18 cellular contexts compared by ENCODE assay signal in the genomic region with DNA sequence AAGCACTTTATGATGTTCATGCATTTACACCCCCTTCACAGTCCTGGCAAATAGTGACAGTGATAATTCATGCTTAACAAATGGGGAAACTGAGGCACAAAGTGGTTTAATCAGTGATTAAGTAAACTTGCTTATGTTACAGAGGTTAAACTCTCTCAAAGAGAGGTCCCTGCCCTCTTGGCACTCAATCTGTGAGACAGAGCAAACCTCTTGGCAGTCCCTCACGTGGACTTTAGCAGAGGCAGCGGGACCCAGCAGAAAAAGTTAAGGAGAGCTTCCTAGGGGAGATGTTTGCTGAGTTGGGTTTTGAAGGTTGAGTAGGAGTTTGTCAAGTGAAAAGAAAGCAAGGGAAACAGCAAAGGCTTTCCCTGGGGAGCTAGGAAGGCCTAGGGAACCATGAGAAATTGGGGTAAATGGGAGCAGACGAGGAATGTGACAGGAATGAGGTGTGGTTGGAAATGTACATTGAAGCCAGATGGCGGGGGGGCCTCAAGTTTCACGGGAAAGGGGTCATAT. TPM values are rescaled to one million over a fixed set of nuclear protein-coding genes. Genes with fewer than 3 reads are reported as not detected.
A peak's percentile ranks its signal among the peaks of the same experiment; 100 is the strongest.
DNase-seq lines count a peak whose midpoint lies in the region; ATAC-seq and TF ChIP-seq lines count a peak whose summit lies in the region.
"Had no signal": no experiment of that assay in that cellular context is flagged by ENCODE, and none has a peak within 500 bp of the region (broad histone marks: within the 10 kb centered on the region; RNA-seq: fewer than 3 reads in every experiment).

No MANE protein-coding gene starts in this region.

- H3K27me3 ChIP-seq in right lobe of liver (no peaks in the 10 kb centered on the region), ovary (no peaks in the 10 kb centered on the region), body of pancreas (no peaks in the 10 kb centered on the region)
- H3K27me3 ChIP-seq: MG63 had no signal

- TF ChIP-seq POLR2A in right lobe of liver (IDR thresholded peaks at IDR 0.05) (no peak), ovary (IDR thresholded peaks at IDR 0.05) (no peak), body of pancreas (IDR thresholded peaks at IDR 0.05) (no peak)

- H3K4me3 ChIP-seq in HEK293 (ENCODE audit: low read depth, low read length), result no peak overlapping the region
- no peak overlapping the region for H3K4me3 ChIP-seq in right lobe of liver
- H3K4me3 ChIP-seq in ovary, result no peak overlapping the region
- no peak overlapping the region for H3K4me3 ChIP-seq in body of pancreas
- H3K4me3 ChIP-seq: MG63 had no signal

- H3K27me3 Mint-ChIP-seq in activated T-cell treated with anti-CD3 and anti-CD28 coated beads, Interleukin-2, amount 50 U/mL, for 72 hours (ENCODE audit: low read depth), result no peaks in the 10 kb centered on the region

- H3K9me3 ChIP-seq in HEK293 (ENCODE audit: control insufficient read depth, insufficient read depth, low read depth, low read length), result no peaks in the 10 kb centered on the region
- no peaks in the 10 kb centered on the region for H3K9me3 ChIP-seq in right lobe of liver
- no peaks in the 10 kb centered on the region for H3K9me3 ChIP-seq in ovary
- H3K9me3 ChIP-seq in body of pancreas, result no peaks in the 10 kb centered on the region
- H3K9me3 ChIP-seq: MG63 had no signal

- H3K9me3 Mint-ChIP-seq in activated T-cell treated with anti-CD3 and anti-CD28 coated beads, Interleukin-2, amount 50 U/mL, for 72 hours, result peaks cover 0 to 1% of the 10 kb centered on the region in 2 donors

- DNase-seq in activated T-cell treated with anti-CD3 and anti-CD28 coated beads, Interleukin-2, amount 50 U/mL, for 72 hours, result no peak
- DNase-seq in activated T-cell treated with anti-CD3 and anti-CD28 coated beads for 4 hours (no peak), RPMI7951 (ENCODE audit: low read depth) (peak; percentile 30), right lobe of liver (peak in 1 of 3 donors; percentile 75), ovary (no peak), body of pancreas (no peak)
- DNase-seq: DMS 273 treated with DMSO at 0.1 percent for 48 hours, H7, NCI-H1105, NCI-H187, NCI-H446 treated with DMSO at 0.1 percent for 48 hours, NCI-H82 had no signal

- peak overlapping the region; percentile 11 to 53 for H3K4me3 Mint-ChIP-seq in activated T-cell treated with anti-CD3 and anti-CD28 coated beads, Interleukin-2, amount 50 U/mL, for 72 hours

- intact Hi-C loops in right lobe of liver (cut with DNase I) (no loop called here), ovary (cut with DNase I) (no loop called here), body of pancreas (cut with DNase I) (no loop called here)

- CTCF ChIA-PET in HEK293 (lab: Yijun Ruan, JAX), result interaction anchor here (0.7 to 1.3 kb wide), 2 partner anchors 8 to 10 kb away, joined by 3 to 6 read pairs; a partner anchor contains a TSS

- H3K36me3 Mint-ChIP-seq in activated T-cell treated with anti-CD3 and anti-CD28 coated beads, Interleukin-2, amount 50 U/mL, for 72 hours (ENCODE audit: insufficient read depth in 2 of 2), result peaks cover 1 to 9% of the 10 kb centered on the region in 2 donors

- 33% methylated on average over 2 of the region's 5 CpGs for WGBS in right lobe of liver (ENCODE audit: insufficient coverage, low coverage, low lambda C conversion rate, missing lambda C conversion rate)
- WGBS in ovary, 3 donors, result 79 to 81% (median 81%) methylated on average over 5 of the region's 5 CpGs
- WGBS in body of pancreas, 2 donors, result 80 to 83% methylated on average over 5 of the region's 5 CpGs

- H3K27ac Mint-ChIP-seq in activated T-cell treated with anti-CD3 and anti-CD28 coated beads, Interleukin-2, amount 50 U/mL, for 72 hours, result peak overlapping the region; percentile 93

- POLR2A ChIA-PET in HEK293 (lab: Yijun Ruan, JAX), result no interaction called here

- H3K36me3 ChIP-seq in HEK293 (ENCODE audit: control insufficient read depth in 2 of 2, insufficient read depth in 1 of 2, low read length in 2 of 2), result no peaks in the 10 kb centered on the region
- H3K36me3 ChIP-seq in right lobe of liver, result no peaks in the 10 kb centered on the region
- H3K36me3 ChIP-seq in ovary, result no peaks in the 10 kb centered on the region
- H3K36me3 ChIP-seq in body of pancreas (replicated peaks in 1 of 2; ENCODE audit: insufficient read depth in 1 of 2, low read depth in 2 of 2), result no peaks in the 10 kb centered on the region
- H3K36me3 ChIP-seq: MG63 had no signal

- H3K4me1 ChIP-seq in HEK293 (ENCODE audit: control insufficient read depth, insufficient read depth, low read length) (no peaks in the 10 kb centered on the region), right lobe of liver (peaks cover 0 to 13% (median 4%) of the 10 kb centered on the region in 4 donors), ovary (ENCODE audit: insufficient read depth) (no peaks in the 10 kb centered on the region), body of pancreas (peaks cover 3% of the 10 kb centered on the region)

- H3K4me1 Mint-ChIP-seq in activated T-cell treated with anti-CD3 and anti-CD28 coated beads, Interleukin-2, amount 50 U/mL, for 72 hours (ENCODE audit: low read depth), result peaks cover 48% of the 10 kb centered on the region

- no peak for TF ChIP-seq EP300 in ovary (IDR thresholded peaks at IDR 0.05)

- ATAC-seq in activated T-cell treated with anti-CD3 and anti-CD28 coated beads, Interleukin-2, amount 50 U/mL, for 72 hours (replicated peaks in 1 of 2), result no peak
- peak; percentile 74 to 88 (median 84) for ATAC-seq in right lobe of liver
- ATAC-seq in body of pancreas, result no peak
- ATAC-seq: Right ventricle myocardium inferior had no signal

- H3K27ac ChIP-seq in HEK293 (ENCODE audit: extremely low read depth, low read depth, low read length), result no peak overlapping the region
- no peak overlapping the region for H3K27ac ChIP-seq in right lobe of liver
- no peak overlapping the region for H3K27ac ChIP-seq in ovary
- no peak overlapping the region for H3K27ac ChIP-seq in body of pancreas
- H3K27ac ChIP-seq: KMS-11 had no signal

- TF ChIP-seq CTCF in HEK293 (tag by site-specific recombination; IDR thresholded peaks at IDR 0.05), result no peak
- TF ChIP-seq CTCF in right lobe of liver (IDR thresholded peaks at IDR 0.05), result no peak
- no peak for TF ChIP-seq CTCF in ovary (IDR thresholded peaks at IDR 0.05)
- no peak for TF ChIP-seq CTCF in body of pancreas (IDR thresholded peaks at IDR 0.05)

TF ChIP-seq in HEK293, 187 proteins besides CTCF, POLR2A, EP300 and RAD21:
- peak; percentile 93 for TF ChIP-seq ZFP3 (tag by site-specific recombination; IDR thresholded peaks at IDR 0.05; ENCODE audit: low read depth)
- TF ChIP-seq, protein P1, sequence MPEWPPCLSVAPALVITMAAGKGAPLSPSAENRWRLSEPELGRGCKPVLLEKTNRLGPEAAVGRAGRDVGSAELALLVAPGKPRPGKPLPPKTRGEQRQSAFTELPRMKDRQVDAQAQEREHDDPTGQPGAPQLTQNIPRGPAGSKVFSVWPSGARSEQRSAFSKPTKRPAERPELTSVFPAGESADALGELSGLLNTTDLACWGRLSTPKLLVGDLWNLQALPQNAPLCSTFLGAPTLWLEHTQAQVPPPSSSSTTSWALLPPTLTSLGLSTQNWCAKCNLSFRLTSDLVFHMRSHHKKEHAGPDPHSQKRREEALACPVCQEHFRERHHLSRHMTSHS (tag by site-specific recombination; IDR thresholded peaks at IDR 0.05), result no peak

RNA-seq across cellular contexts. Expression of a gene that starts 10.7 kb away (rescaled TPM):
- total RNA-seq in activated T-cell treated with anti-CD3 and anti-CD28 coated beads, Interleukin-2, amount 50 U/mL, for 72 hours, result 100 to 1,000 TPM in 1 of 2 donors, 10 to 100 TPM in 1; 93.7 to 126 TPM
- total RNA-seq in RPMI7951 (2014; rRNA removed; shearing (Covaris generic)), result 17.1 and 21.2 TPM in 2 replicates
- 10 to 100 TPM in 3 of 6 experiments, 1 to 10 TPM in 2, under 1 TPM in 1; 0.88 to 26.6 (median 10.9) TPM for total RNA-seq in right lobe of liver
- total RNA-seq in ovary, result 10 to 100 TPM in 2 of 7 donors, 1 to 10 TPM in 5; 6.3 to 42.7 (median 9.4) TPM
- 1 to 10 TPM; 1.1 to 5.5 TPM for polyA plus RNA-seq in ovary
- total RNA-seq in body of pancreas, result 1 to 10 TPM; 1.0 to 7.9 TPM

RNA-seq across cellular contexts. Expression of a gene that starts 23.8 kb away (rescaled TPM):
- total RNA-seq in activated T-cell treated with anti-CD3 and anti-CD28 coated beads, Interleukin-2, amount 50 U/mL, for 72 hours, result not detected
- not detected in 2 replicates for total RNA-seq in RPMI7951 (2014; rRNA removed; shearing (Covaris generic))
- total RNA-seq in right lobe of liver, result not detected
- not detected for total RNA-seq in ovary
- not detected for polyA plus RNA-seq in ovary
- not detected for total RNA-seq in body of pancreas
- total RNA-seq: H7, Right ventricle myocardium inferior had no signal
- polyA plus RNA-seq: AG04450, BJ had no signal

RNA-seq across cellular contexts. Expression of a gene that starts 28.1 kb away (rescaled TPM):
- not detected for total RNA-seq in activated T-cell treated with anti-CD3 and anti-CD28 coated beads, Interleukin-2, amount 50 U/mL, for 72 hours
- total RNA-seq in RPMI7951 (2014; rRNA removed; shearing (Covaris generic)), result not detected in 2 replicates
- total RNA-seq in right lobe of liver (not detected), ovary (not detected), body of pancreas (not detected)
- polyA plus RNA-seq in ovary, result not detected
- total RNA-seq: H7, Right ventricle myocardium inferior had no signal
- polyA plus RNA-seq: AG04450, BJ had no signal

RNA-seq across cellular contexts. Expression of a gene that starts 31.0 kb away (rescaled TPM):
- not detected for total RNA-seq in activated T-cell treated with anti-CD3 and anti-CD28 coated beads, Interleukin-2, amount 50 U/mL, for 72 hours
- not detected in 2 replicates for total RNA-seq in RPMI7951 (2014; rRNA removed; shearing (Covaris generic))
- total RNA-seq in right lobe of liver (not detected), ovary (not detected), body of pancreas (not detected)
- not detected for polyA plus RNA-seq in ovary
- total RNA-seq: H7, Right ventricle myocardium inferior had no signal
- polyA plus RNA-seq: AG04450, BJ had no signal

RNA-seq across cellular contexts. Expression of a gene that starts 35.9 kb away (rescaled TPM):
- not detected for total RNA-seq in activated T-cell treated with anti-CD3 and anti-CD28 coated beads, Interleukin-2, amount 50 U/mL, for 72 hours
- total RNA-seq in RPMI7951 (2014; rRNA removed; shearing (Covaris generic)), result not detected in 2 replicates
- total RNA-seq in right lobe of liver (not detected), ovary (not detected), body of pancreas (not detected)
- not detected for polyA plus RNA-seq in ovary
- total RNA-seq: H7, Right ventricle myocardium inferior had no signal
- polyA plus RNA-seq: AG04450, BJ had no signal

Comparison
In these comparisons a context has a peak if more than half of its experiments do, and no peak if none do; other contexts are left out.
1. ATAC-seq: peak in right lobe of liver (4 of 4); none in activated T-cell treated with anti-CD3 and anti-CD28 coated beads, Interleukin-2, amount 50 U/mL, for 72 hours (0 of 2) and body of pancreas (single experiment).